ENCODE assay signal across 31 cellular contexts in genomic region chr3:78927787-78928186, GRCh38.
"Had no signal": no experiment of that assay in that cellular context is flagged by ENCODE, and none has a peak within 500 bp of the region (broad histone marks: within the 10 kb centered on the region; RNA-seq: fewer than 3 reads in every experiment).

No MANE protein-coding gene starts in this region.

- H3K9ac ChIP-seq: parathyroid adenoma had no signal

- H3K27ac Mint-ChIP-seq: naive B cell; naive thymus-derived CD8-positive, alpha-beta T cell; natural killer cell treated with Interleukin-12 subunit alpha and Interleukin-12 subunit beta and Interleukin-15 and Interleukin-18, amount 100 ng/mL, for 72 hours; progenitor cell of endocrine pancreas; stimulated activated memory B cell treated with anti-CD40 and anti-IgM and Interleukin-4, amounts not matched to agents 10 μg/mL and 1 μg/mL and 100 μg/mL, for 72 hours; stimulated activated naive CD8-positive, alpha-beta T cell treated with anti-CD3 and anti-CD28 coated beads, Interleukin-15, amount 100 ng/mL, for 72 hours had no signal

- H3K4me1 Mint-ChIP-seq: naive B cell; stimulated activated memory B cell treated with anti-CD40 and anti-IgM and Interleukin-4, amounts not matched to agents 10 μg/mL and 1 μg/mL and 100 μg/mL, for 72 hours; stimulated activated naive CD8-positive, alpha-beta T cell treated with anti-CD3 and anti-CD28 coated beads, Interleukin-15, amount 100 ng/mL, for 72 hours had no signal

- H3K4me3 Mint-ChIP-seq: naive B cell; naive thymus-derived CD8-positive, alpha-beta T cell; natural killer cell treated with Interleukin-12 subunit alpha and Interleukin-12 subunit beta and Interleukin-15 and Interleukin-18, amount 100 ng/mL, for 72 hours; nephron progenitor cell; neural crest cell; stimulated activated memory B cell treated with anti-CD40 and anti-IgM and Interleukin-4, amounts not matched to agents 10 μg/mL and 1 μg/mL and 100 μg/mL, for 72 hours; stimulated activated naive CD8-positive, alpha-beta T cell treated with anti-CD3 and anti-CD28 coated beads, Interleukin-15, amount 100 ng/mL, for 72 hours had no signal

- FAIRE-seq: urothelium cell line had no signal

- H3K36me3 ChIP-seq: ovary, spleen, thoracic aorta, thyroid gland, tibial nerve, upper lobe of left lung, vagina had no signal

- H3K79me2 ChIP-seq: parathyroid adenoma had no signal

- H2AFZ ChIP-seq: parathyroid adenoma had no signal

- H3K36me3 Mint-ChIP-seq: naive B cell; natural killer cell treated with Interleukin-12 subunit alpha and Interleukin-12 subunit beta and Interleukin-15 and Interleukin-18, amount 100 ng/mL, for 72 hours; stimulated activated memory B cell treated with anti-CD40 and anti-IgM and Interleukin-4, amounts not matched to agents 10 μg/mL and 1 μg/mL and 100 μg/mL, for 72 hours had no signal

- H3K4me3 ChIP-seq: ovary, psoas muscle, skin epidermis, smooth muscle cell, spleen, thoracic aorta, thyroid gland, tibial nerve, upper lobe of left lung, vagina had no signal

- DNase-seq: naive B cell; naive thymus-derived CD8-positive, alpha-beta T cell; nephron progenitor cell; occipital lobe; ovary; posterior cingulate gyrus; psoas muscle; right cardiac atrium; spleen; stimulated activated CD4-positive, alpha-beta T cell treated with anti-CD3 and anti-CD28 coated beads, Interleukin-12 subunit alpha, Interleukin-12 subunit beta, amount 100 ng/mL, for 4 hours; stimulated activated CD4-positive, alpha-beta T cell treated with anti-CD3 and anti-CD28 coated beads, Interleukin-1b, Interleukin-23, amount 100 ng/mL, for 48 hours; stimulated activated CD4-positive, alpha-beta T cell treated with anti-CD3 and anti-CD28 coated beads, Interleukin-4, amount 100 ng/mL, for 1 hour; stimulated activated CD4-positive, alpha-beta T cell treated with anti-CD3 and anti-CD28 coated beads, Interleukin-4, amount 100 ng/mL, for 4 hours; stimulated activated CD8-positive, alpha-beta memory T cell treated with anti-CD3 and anti-CD28 coated beads, Interleukin-4, amount 100 ng/mL, for 48 hours; stimulated activated naive CD4-positive, alpha-beta T cell; stimulated activated naive CD8-positive, alpha-beta T cell treated with anti-CD3 and anti-CD28 coated beads, Interleukin-15, amount 100 ng/mL, for 72 hours; stimulated activated naive CD8-positive, alpha-beta T cell treated with anti-CD3 and anti-CD28 coated beads, Interleukin-15, Interleukin-2, amounts not matched to agents 100 U/mL and 50 U/mL, for 24 hours; thyroid gland; trophoblast cell; upper lobe of left lung had no signal

- H3K9me3 ChIP-seq: ovary, psoas muscle, thoracic aorta, thyroid gland, tibial nerve, upper lobe of left lung, vagina had no signal

- H3K27me3 ChIP-seq: ovary, spleen, thyroid gland, tibial nerve, upper lobe of left lung, vagina had no signal

- H3K27me3 Mint-ChIP-seq: naive B cell; naive thymus-derived CD8-positive, alpha-beta T cell; natural killer cell treated with Interleukin-12 subunit alpha and Interleukin-12 subunit beta and Interleukin-15 and Interleukin-18, amount 100 ng/mL, for 72 hours; progenitor cell of endocrine pancreas; stimulated activated memory B cell treated with anti-CD40 and anti-IgM and Interleukin-4, amounts not matched to agents 10 μg/mL and 1 μg/mL and 100 μg/mL, for 72 hours; stimulated activated naive CD8-positive, alpha-beta T cell treated with anti-CD3 and anti-CD28 coated beads, Interleukin-15, amount 100 ng/mL, for 72 hours had no signal

- H3K27ac ChIP-seq: ovary, parathyroid adenoma, psoas muscle, skin epidermis, spleen, thoracic aorta, thyroid gland, tibial nerve, upper lobe of left lung, vagina had no signal

- H3K4me1 ChIP-seq: parathyroid adenoma, psoas muscle, spleen, thyroid gland, tibial nerve, upper lobe of left lung, vagina had no signal

- H3K4me2 ChIP-seq: smooth muscle cell had no signal

- H3K9me3 Mint-ChIP-seq: neural crest cell had no signal
